Comparison of ENCODE assay signal across 1 cellular context in the genomic region with DNA sequence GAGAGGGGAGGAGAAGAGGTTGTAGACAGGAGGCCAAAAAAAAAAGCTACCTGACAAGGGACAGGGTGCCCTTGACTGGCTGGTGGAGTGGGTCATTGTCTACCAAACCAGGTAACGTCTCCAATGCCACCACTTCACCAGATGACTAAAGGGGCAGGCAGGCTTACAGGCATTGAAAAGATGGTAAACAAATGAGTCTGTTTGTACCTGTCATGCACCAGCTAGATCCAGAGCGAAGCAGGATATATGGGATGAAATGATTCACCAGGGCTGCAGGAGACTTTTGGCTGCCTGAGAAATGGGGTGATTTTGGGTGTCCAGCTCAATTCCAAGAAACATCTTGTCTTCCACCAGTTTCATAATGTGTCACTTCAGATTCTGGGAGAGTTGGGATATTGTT.
TF ChIP-seq lines count a peak whose summit lies in the region.

No MANE protein-coding gene starts in this region.

TF ChIP-seq in HepG2, 621 proteins besides CTCF, POLR2A, EP300 and RAD21:
- TF ChIP-seq ZNF142 (CRISPR knock-in tag; IDR thresholded peaks at IDR 0.05) = no peak
- TF ChIP-seq, protein P1, sequence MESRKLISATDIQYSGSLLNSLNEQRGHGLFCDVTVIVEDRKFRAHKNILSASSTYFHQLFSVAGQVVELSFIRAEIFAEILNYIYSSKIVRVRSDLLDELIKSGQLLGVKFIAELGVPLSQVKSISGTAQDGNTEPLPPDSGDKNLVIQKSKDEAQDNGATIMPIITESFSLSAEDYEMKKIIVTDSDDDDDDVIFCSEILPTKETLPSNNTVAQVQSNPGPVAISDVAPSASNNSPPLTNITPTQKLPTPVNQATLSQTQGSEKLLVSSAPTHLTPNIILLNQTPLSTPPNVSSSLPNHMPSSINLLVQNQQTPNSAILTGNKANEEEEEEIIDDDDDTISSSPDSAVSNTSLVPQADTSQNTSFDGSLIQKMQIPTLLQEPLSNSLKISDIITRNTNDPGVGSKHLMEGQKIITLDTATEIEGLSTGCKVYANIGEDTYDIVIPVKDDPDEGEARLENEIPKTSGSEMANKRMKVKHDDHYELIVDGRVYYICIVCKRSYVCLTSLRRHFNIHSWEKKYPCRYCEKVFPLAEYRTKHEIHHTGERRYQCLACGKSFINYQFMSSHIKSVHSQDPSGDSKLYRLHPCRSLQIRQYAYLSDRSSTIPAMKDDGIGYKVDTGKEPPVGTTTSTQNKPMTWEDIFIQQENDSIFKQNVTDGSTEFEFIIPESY (CRISPR knock-in tag; IDR thresholded peaks at IDR 0.05) = no peak
- no peak for TF ChIP-seq NFIC (IDR thresholded peaks at IDR 0.05; ENCODE audit: low read length)
- TF ChIP-seq PHF8 (CRISPR knock-in tag; IDR thresholded peaks at IDR 0.05) = no peak
- no peak for TF ChIP-seq ZNF205 (CRISPR knock-in tag; IDR thresholded peaks at IDR 0.05)
- TF ChIP-seq HNRNPH1 (optimal IDR thresholded peaks at IDR 0.05; ENCODE audit: low read depth, low read length) = no peak
- TF ChIP-seq ZFYVE20 (CRISPR knock-in tag; IDR thresholded peaks at IDR 0.05; ENCODE audit: borderline replicate concordance, low read depth) = no peak
- no peak for TF ChIP-seq ZNF839 (CRISPR knock-in tag; IDR thresholded peaks at IDR 0.05; ENCODE audit: borderline replicate concordance)
- TF ChIP-seq ZNF180 (CRISPR knock-in tag; IDR thresholded peaks at IDR 0.05; ENCODE audit: borderline replicate concordance, low read depth) = no peak
- TF ChIP-seq ZNF160 (CRISPR knock-in tag; IDR thresholded peaks at IDR 0.05) = no peak
- TF ChIP-seq, protein P2, sequence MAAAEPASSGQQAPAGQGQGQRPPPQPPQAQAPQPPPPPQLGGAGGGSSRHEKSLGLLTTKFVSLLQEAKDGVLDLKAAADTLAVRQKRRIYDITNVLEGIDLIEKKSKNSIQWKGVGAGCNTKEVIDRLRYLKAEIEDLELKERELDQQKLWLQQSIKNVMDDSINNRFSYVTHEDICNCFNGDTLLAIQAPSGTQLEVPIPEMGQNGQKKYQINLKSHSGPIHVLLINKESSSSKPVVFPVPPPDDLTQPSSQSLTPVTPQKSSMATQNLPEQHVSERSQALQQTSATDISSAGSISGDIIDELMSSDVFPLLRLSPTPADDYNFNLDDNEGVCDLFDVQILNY (CRISPR knock-in tag; conservative IDR thresholded peaks at IDR 0.05) = no peak
- no peak for TF ChIP-seq ZNF792 (CRISPR knock-in tag; IDR thresholded peaks at IDR 0.05)
- no peak for TF ChIP-seq ZNF552 (CRISPR knock-in tag; IDR thresholded peaks at IDR 0.05; ENCODE audit: borderline replicate concordance)
- no peak for TF ChIP-seq ATF6 (CRISPR knock-in tag; conservative IDR thresholded peaks at IDR 0.05)
- no peak for TF ChIP-seq ZNF724P (CRISPR knock-in tag; IDR thresholded peaks at IDR 0.05; ENCODE audit: borderline replicate concordance)
- TF ChIP-seq ZNF343 (CRISPR knock-in tag; IDR thresholded peaks at IDR 0.05) = no peak
- no peak for TF ChIP-seq JARID2 (CRISPR knock-in tag; IDR thresholded peaks at IDR 0.05; ENCODE audit: insufficient replicate concordance)
TF ChIP-seq in HepG2: peak in this region for 0.
